ENCODE assay signal across 8 cellular contexts in the genomic region with DNA sequence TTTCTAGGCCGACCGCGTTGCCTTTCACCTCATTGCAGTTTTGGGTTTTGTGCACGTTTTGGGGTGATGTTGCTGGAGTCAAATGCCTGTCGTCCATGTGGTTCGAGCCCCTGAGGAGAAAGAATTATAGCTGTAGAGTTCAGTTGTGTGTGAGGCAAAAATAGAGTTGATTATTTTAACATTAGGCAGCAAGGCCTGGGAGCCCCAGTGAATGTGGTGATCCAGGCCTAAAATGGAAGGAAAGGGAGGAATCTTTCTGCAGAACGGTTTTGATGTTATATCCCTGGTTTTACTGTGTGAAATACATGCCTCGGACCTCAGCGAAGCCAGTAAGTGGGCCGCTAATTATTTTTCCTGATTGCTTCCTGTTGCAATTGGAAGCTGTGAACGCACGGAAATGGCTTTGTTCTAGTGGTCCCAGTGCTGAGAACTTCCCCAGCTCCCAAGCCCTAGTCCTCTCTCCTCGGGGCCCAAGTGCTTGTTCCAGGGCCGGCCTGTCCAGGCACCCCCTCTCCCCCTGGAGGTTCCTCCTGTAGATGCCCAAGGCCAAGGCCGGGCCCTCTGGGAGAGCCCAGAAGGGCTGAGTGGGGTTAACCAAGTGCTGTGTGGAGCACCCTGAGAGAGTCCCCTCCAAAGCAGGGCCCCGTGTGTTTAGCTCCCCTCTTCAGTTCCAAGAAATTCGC. TPM values are rescaled to one million over a fixed set of nuclear protein-coding genes. Genes with fewer than 3 reads are reported as not detected.
A peak's percentile ranks its signal among the peaks of the same experiment; 100 is the strongest.
DNase-seq lines count a peak whose midpoint lies in the region; ATAC-seq, FAIRE-seq and TF ChIP-seq lines count a peak whose summit lies in the region.

No MANE protein-coding gene starts in this region.

- H3K27me3 Mint-ChIP-seq in activated CD8-positive, alpha-beta memory T cell treated with anti-CD3 and anti-CD28 coated beads, Interleukin-2, amount 10 ng/mL, durations not matched to agents 7 days and 5 days: peaks cover 38% of the 10 kb centered on the region
- peaks cover 4% of the 10 kb centered on the region for H3K27me3 Mint-ChIP-seq in activated naive CD8-positive, alpha-beta T cell treated with anti-CD3 and anti-CD28 coated beads for 36 hours

- H3K9me3 Mint-ChIP-seq in activated CD8-positive, alpha-beta memory T cell treated with anti-CD3 and anti-CD28 coated beads, Interleukin-2, amount 10 ng/mL, durations not matched to agents 7 days and 5 days (ENCODE audit: low read depth): no peaks in the 10 kb centered on the region
- H3K9me3 Mint-ChIP-seq in activated naive CD8-positive, alpha-beta T cell treated with anti-CD3 and anti-CD28 coated beads for 36 hours: no peaks in the 10 kb centered on the region

- CTCF ChIA-PET in activated CD8-positive, alpha-beta memory T cell treated with anti-CD3 and anti-CD28 coated beads, Interleukin-2, amount 10 ng/mL, durations not matched to agents 7 days and 5 days (lab: Charles Lee): interaction anchor here (1.0 to 1.3 kb wide), 2 partner anchors 17 to 43 kb away, joined by 3 to 4 read pairs; no protein-coding TSS in a partner anchor

- H3K36me3 ChIP-seq in tibial nerve: no peaks in the 10 kb centered on the region

- peak overlapping the region; percentile 6 to 82 (median 66) for H3K27ac ChIP-seq in tibial nerve

- H3K27ac Mint-ChIP-seq in activated CD8-positive, alpha-beta memory T cell treated with anti-CD3 and anti-CD28 coated beads, Interleukin-2, amount 10 ng/mL, durations not matched to agents 7 days and 5 days: no peak overlapping the region
- H3K27ac Mint-ChIP-seq in activated naive CD8-positive, alpha-beta T cell treated with anti-CD3 and anti-CD28 coated beads for 36 hours: no peak overlapping the region

- TF ChIP-seq EP300 in tibial nerve (IDR thresholded peaks at IDR 0.05): no peak

- no peak for TF ChIP-seq POLR2A in tibial nerve (IDR thresholded peaks at IDR 0.05)

- no peak for FAIRE-seq in frontal cortex (lab: Jason Lieb, UNC)

- ATAC-seq in activated CD8-positive, alpha-beta memory T cell treated with anti-CD3 and anti-CD28 coated beads, Interleukin-2, amount 10 ng/mL, durations not matched to agents 7 days and 5 days: no peak
- ATAC-seq in left colon: peak; percentile 13
- no peak for ATAC-seq in HG03039 (IDR thresholded peaks at IDR 0.05; ENCODE audit: unreplicated experiment)

- WGBS in tibial nerve, 2 donors: 29 to 32% methylated on average over 16 to 17 of the region's 17 CpGs

- H3K27me3 ChIP-seq in tibial nerve: no peaks in the 10 kb centered on the region

- H3K9me3 ChIP-seq in tibial nerve: no peaks in the 10 kb centered on the region

- peak overlapping the region; percentile 76 for H3K4me3 Mint-ChIP-seq in activated CD8-positive, alpha-beta memory T cell treated with anti-CD3 and anti-CD28 coated beads, Interleukin-2, amount 10 ng/mL, durations not matched to agents 7 days and 5 days
- H3K4me3 Mint-ChIP-seq in activated naive CD8-positive, alpha-beta T cell treated with anti-CD3 and anti-CD28 coated beads for 36 hours: peak overlapping the region; percentile 85

- intact Hi-C loops in left colon (cut with DNase I, micrococcal nuclease): no loop called here

- peaks cover 0 to 43% (median 20%) of the 10 kb centered on the region in 4 donors for H3K4me1 ChIP-seq in tibial nerve

- H3K36me3 Mint-ChIP-seq in activated CD8-positive, alpha-beta memory T cell treated with anti-CD3 and anti-CD28 coated beads, Interleukin-2, amount 10 ng/mL, durations not matched to agents 7 days and 5 days: no peaks in the 10 kb centered on the region
- peaks cover 2% of the 10 kb centered on the region for H3K36me3 Mint-ChIP-seq in activated naive CD8-positive, alpha-beta T cell treated with anti-CD3 and anti-CD28 coated beads for 36 hours

- DNase-seq in activated CD8-positive, alpha-beta memory T cell treated with anti-CD3 and anti-CD28 coated beads, Interleukin-2, amount 10 ng/mL, durations not matched to agents 7 days and 5 days: no peak
- DNase-seq in activated CD8-positive, alpha-beta memory T cell treated with anti-CD3 and anti-CD28 coated beads for 24 hours: no peak
- DNase-seq in activated naive CD8-positive, alpha-beta T cell treated with anti-CD3 and anti-CD28 coated beads for 36 hours: no peak
- DNase-seq in left colon (no peak), tibial nerve (ENCODE audit: low spot score in 2 of 2) (no peak), NCI-H2171 treated with DMSO at 0.1 percent for 48 hours (lab: John Stamatoyannopoulos, UW) (no peak), frontal cortex (ENCODE audit: low spot score in 2 of 2) (no peak)

- H3K4me3 ChIP-seq in tibial nerve: peak overlapping the region; percentile 73 to 88 (median 76)

- TF ChIP-seq CTCF in tibial nerve (IDR thresholded peaks at IDR 0.05): no peak

- peaks cover 33% of the 10 kb centered on the region for H3K4me1 Mint-ChIP-seq in activated CD8-positive, alpha-beta memory T cell treated with anti-CD3 and anti-CD28 coated beads, Interleukin-2, amount 10 ng/mL, durations not matched to agents 7 days and 5 days
- peaks cover 21% of the 10 kb centered on the region for H3K4me1 Mint-ChIP-seq in activated naive CD8-positive, alpha-beta T cell treated with anti-CD3 and anti-CD28 coated beads for 36 hours

RNA-seq across cellular contexts. Expression of a gene that starts 2.0 kb away (rescaled TPM):
- 10 to 100 TPM; 15.6 to 16.2 TPM for total RNA-seq in activated CD8-positive, alpha-beta memory T cell treated with anti-CD3 and anti-CD28 coated beads, Interleukin-2, amount 10 ng/mL, durations not matched to agents 7 days and 5 days
- total RNA-seq in activated naive CD8-positive, alpha-beta T cell treated with anti-CD3 and anti-CD28 coated beads for 36 hours: 10 to 100 TPM; 12.7 to 15.4 TPM
- 100 to 1,000 TPM in 1 of 2 donors, 10 to 100 TPM in 1; 86.8 to 106 TPM for total RNA-seq in left colon
- 10 to 100 TPM; 22.3 to 43.2 (median 33.8) TPM for total RNA-seq in tibial nerve
- 10.2 TPM for total RNA-seq in frontal cortex

RNA-seq across cellular contexts. Expression of a gene that starts 42.6 kb away (rescaled TPM):
- total RNA-seq in activated CD8-positive, alpha-beta memory T cell treated with anti-CD3 and anti-CD28 coated beads, Interleukin-2, amount 10 ng/mL, durations not matched to agents 7 days and 5 days: 10 to 100 TPM; 26.4 to 27.0 TPM
- total RNA-seq in activated naive CD8-positive, alpha-beta T cell treated with anti-CD3 and anti-CD28 coated beads for 36 hours: 10 to 100 TPM; 42.2 to 44.6 TPM
- total RNA-seq in left colon (10 to 100 TPM; 68.8 to 76.3 TPM), tibial nerve (10 to 100 TPM; 33.3 to 59.4 (median 41.2) TPM), frontal cortex (5.7 TPM)
